In genomic region chr18:43559507-43559906, GRCh38 we compare ENCODE assay signal across 19 cellular contexts.
DNase-seq lines count a peak whose midpoint lies in the region; TF ChIP-seq lines count a peak whose summit lies in the region.
"Had no signal": no experiment of that assay in that cellular context is flagged by ENCODE, and none has a peak within 500 bp of the region (broad histone marks: within the 10 kb centered on the region; RNA-seq: fewer than 3 reads in every experiment).

No MANE protein-coding gene starts in this region.

- no peak overlapping the region for H3K4me3 ChIP-seq in spleen
- H3K4me3 ChIP-seq in thyroid gland (replicated peaks in 1 of 3) = no peak overlapping the region
- H3K4me3 ChIP-seq: BLaER1, GM12878, GM23338 had no signal

- DNase-seq in DMS 273 (lab: John Stamatoyannopoulos, UW; ENCODE audit: unreplicated experiment) (peak; percentile 17), DMS 273 treated with DMSO at 0.1 percent for 48 hours (lab: John Stamatoyannopoulos, UW) (no peak), NCI-H748 (lab: John Stamatoyannopoulos, UW; ENCODE audit: unreplicated experiment) (peak; percentile 21), NCI-H748 treated with DMSO at 0.1 percent for 48 hours (lab: John Stamatoyannopoulos, UW) (no peak), spleen (peak; percentile 51), thyroid gland (no peak), DMS153 (lab: John Stamatoyannopoulos, UW) (no peak)
- DNase-seq: CD4-positive, alpha-beta T cell; CD8-positive, alpha-beta memory T cell; DMS79; EL; GDM1; H9 had no signal

- WGBS in spleen, 5 donors = 71 to 96% (median 87%) methylated on average over 3 of the region's 3 CpGs
- 97 to 100% methylated on average over 2 to 3 of the region's 3 CpGs for WGBS in thyroid gland, 2 donors

- no peaks in the 10 kb centered on the region for H3K36me3 ChIP-seq in spleen
- H3K36me3 ChIP-seq in thyroid gland = no peaks in the 10 kb centered on the region
- H3K36me3 ChIP-seq: BLaER1 had no signal

- peaks cover 0 to 13% (median 0%) of the 10 kb centered on the region in 8 donors for H3K9me3 ChIP-seq in spleen
- H3K9me3 ChIP-seq in thyroid gland = no peaks in the 10 kb centered on the region

- no peak for TF ChIP-seq POLR2A in spleen (IDR thresholded peaks at IDR 0.05)
- TF ChIP-seq POLR2A in thyroid gland (IDR thresholded peaks at IDR 0.05) = no peak

- peaks cover 0 to 13% (median 0%) of the 10 kb centered on the region in 7 donors for H3K27me3 ChIP-seq in spleen (replicated peaks in 1 of 7)
- no peaks in the 10 kb centered on the region for H3K27me3 ChIP-seq in thyroid gland
- H3K27me3 ChIP-seq: BLaER1 had no signal

- H3K27ac ChIP-seq in VCaP = peak overlapping the region; percentile 58; the same call in 1 of the 2 replicates
- H3K27ac ChIP-seq in spleen = no peak overlapping the region
- H3K27ac ChIP-seq in thyroid gland = no peak overlapping the region
- H3K27ac ChIP-seq: 22Rv1, BLaER1, C4-2B had no signal

- TF ChIP-seq CTCF in VCaP (conservative IDR thresholded peaks at IDR 0.05) (no peak), spleen (IDR thresholded peaks at IDR 0.05 in 8 of 11, conservative IDR thresholded peaks at IDR 0.05 in 3 of 11) (no peak), thyroid gland (IDR thresholded peaks at IDR 0.05) (no peak)

- intact Hi-C loops in spleen (cut with DNase I; ENCODE audit: low total_unique reads) = no loop called here
- intact Hi-C loops in thyroid gland (cut with DNase I) = no loop called here

- H3K4me1 ChIP-seq in spleen = no peaks in the 10 kb centered on the region
- H3K4me1 ChIP-seq in thyroid gland = no peaks in the 10 kb centered on the region
- H3K4me1 ChIP-seq: BLaER1 had no signal

Comparison
In these comparisons a context has a peak if more than half of its experiments do, and no peak if none do; other contexts are left out.
1. DNase-seq: peak in DMS 273 (single experiment), NCI-H748 (single experiment) and spleen (single experiment); none in DMS 273 treated with DMSO at 0.1 percent for 48 hours (single experiment), NCI-H748 treated with DMSO at 0.1 percent for 48 hours (single experiment), thyroid gland (0 of 2) and DMS153 (single experiment).